ENCODE assay signal across 8 cellular contexts in genomic region chr2:160252278-160252887, GRCh38. TPM values are rescaled to one million over a fixed set of nuclear protein-coding genes. Genes with fewer than 3 reads are reported as not detected.
DNase-seq lines count a peak whose midpoint lies in the region; ATAC-seq and TF ChIP-seq lines count a peak whose summit lies in the region.

No MANE protein-coding gene starts in this region.

- H3K4me3 ChIP-seq in SJCRH30: peak overlapping the region; percentile 42
- no peak overlapping the region for H3K4me3 ChIP-seq in fibroblast of villous mesenchyme (ENCODE audit: low read depth, low read length)
- no peak overlapping the region for H3K4me3 ChIP-seq in retinal pigment epithelial cell (ENCODE audit: low read length)

- H3K9me3 ChIP-seq in SJCRH30 (replicated peaks): no peaks in the 10 kb centered on the region

- no peaks in the 10 kb centered on the region for H3K36me3 Mint-ChIP-seq in HFFc6 (ENCODE audit: low read depth)

- peak; percentile 30 for DNase-seq in HFFc6
- peak in 1 of 2 experiments; percentile 70 for DNase-seq in SJCRH30
- DNase-seq in fibroblast of villous mesenchyme (ENCODE audit: low read depth): peak; percentile 49
- no peak for DNase-seq in retinal pigment epithelial cell (ENCODE audit: low read depth)
- no peak for DNase-seq in NCI-H128 (lab: John Stamatoyannopoulos, UW; ENCODE audit: unreplicated experiment)
- DNase-seq in retina: no peak

- H3K27ac ChIP-seq in C4-2B (no peak overlapping the region), SJCRH30 (peak overlapping the region; percentile 79)

- H3K9me3 Mint-ChIP-seq in HFFc6: no peaks in the 10 kb centered on the region

- TF ChIP-seq CTCF in C4-2B (conservative IDR thresholded peaks at IDR 0.05): peak; percentile 79
- TF ChIP-seq CTCF in HFFc6 (IDR thresholded peaks at IDR 0.05): peak; percentile 89
- peak; percentile 84 for TF ChIP-seq CTCF in fibroblast of villous mesenchyme (IDR thresholded peaks at IDR 0.05; ENCODE audit: insufficient read depth, low read depth, low read length)
- TF ChIP-seq CTCF in retinal pigment epithelial cell (conservative IDR thresholded peaks at IDR 0.05; ENCODE audit: low read depth, low read length): peak; percentile 77

- H3K36me3 ChIP-seq in SJCRH30: no peaks in the 10 kb centered on the region

- H3K4me3 Mint-ChIP-seq in HFFc6: no peak overlapping the region

- H3K4me1 ChIP-seq in SJCRH30: peaks cover 58% of the 10 kb centered on the region

- H3K27me3 Mint-ChIP-seq in HFFc6 (ENCODE audit: insufficient read depth): peaks cover 2% of the 10 kb centered on the region; the same call in 1 of the 2 replicates

- no peak overlapping the region for H3K27ac Mint-ChIP-seq in HFFc6

- no peak for ATAC-seq in GM21576 (IDR thresholded peaks at IDR 0.05; ENCODE audit: unreplicated experiment)

- no peaks in the 10 kb centered on the region for H3K27me3 ChIP-seq in SJCRH30

- H3K4me1 Mint-ChIP-seq in HFFc6 (ENCODE audit: low read depth): peaks cover 37% of the 10 kb centered on the region

RNA-seq across cellular contexts. Expression of gene ITGB6, which starts 52.3 kb away (rescaled TPM):
- total RNA-seq in HFFc6 (2021; fragmentation: NEBNext Ultra II Directional; extraction: Animal tissue kit (Norgen Biotek cat#: 25700)): under 1 TPM in 2 of 6 experiments, not detected in 4; 0.33 TPM
- 3.7 and 3.8 TPM in 2 replicates for total RNA-seq in SJCRH30 (2014; rRNA removed; shearing (Covaris generic))
- under 0.01 TPM in 1 of 2 replicates, not detected in the other for total RNA-seq in fibroblast of villous mesenchyme

Comparison
In these comparisons a context has a peak if more than half of its experiments do, and no peak if none do; other contexts are left out.
1. DNase-seq: peak in HFFc6 (single experiment) and fibroblast of villous mesenchyme (single experiment); none in retinal pigment epithelial cell (single experiment), NCI-H128 (single experiment) and retina (single experiment).
2. Peak in every context shown above with its lines, with median percentiles within 50 percentile points of each other: CTCF ChIP-seq.